35 cellular contexts compared by ENCODE assay signal in the genomic region with DNA sequence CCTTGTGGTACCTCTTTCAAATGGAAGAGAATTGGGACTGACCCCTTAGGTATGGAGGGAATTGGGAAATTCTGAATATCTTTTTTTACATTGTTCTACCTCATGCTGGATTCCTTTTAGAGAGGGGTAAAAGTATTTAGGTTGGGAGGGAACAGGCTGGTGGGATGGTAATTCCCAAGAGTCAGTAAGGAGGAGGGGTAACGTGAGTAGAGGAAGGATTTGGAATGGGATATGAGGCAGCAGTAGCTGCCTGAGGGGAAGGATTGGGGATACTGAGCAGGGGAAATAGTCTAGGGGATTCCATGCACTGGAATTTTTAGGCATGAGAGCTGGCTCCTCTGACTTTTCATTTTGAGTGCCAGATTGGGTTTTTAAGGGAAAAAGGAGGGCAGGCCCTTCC. TPM values are rescaled to one million over a fixed set of nuclear protein-coding genes. Genes with fewer than 3 reads are reported as not detected.
"Had no signal": no experiment of that assay in that cellular context is flagged by ENCODE, and none has a peak within 500 bp of the region (broad histone marks: within the 10 kb centered on the region; RNA-seq: fewer than 3 reads in every experiment).

No MANE protein-coding gene starts in this region.

- H3K27ac Mint-ChIP-seq: activated CD4-positive, alpha-beta memory T cell treated with anti-CD3 and anti-CD28 coated beads for 36 hours; activated CD4-positive, alpha-beta T cell treated with anti-CD3 and anti-CD28 coated beads, Interleukin-2, amount 10 ng/mL, durations not matched to agents 24 days and 14 days; activated T-cell treated with anti-CD3 and anti-CD28 coated beads, Interleukin-2, amount 50 U/mL, for 24 hours; nephron progenitor cell; stimulated activated effector memory CD8-positive, alpha-beta T cell treated with anti-CD3 and anti-CD28 coated beads, Interleukin-12 subunit alpha, Interleukin-12 subunit beta, amount 100 ng/mL, for 72 hours; stimulated activated naive CD8-positive, alpha-beta T cell treated with anti-CD3 and anti-CD28 coated beads, Interleukin-15, Interleukin-2, amounts not matched to agents 100 ng/mL and 50 ng/mL, for 24 hours; T-helper 1 cell treated with Interleukin-12 subunit alpha and Interleukin-12 subunit beta and Interleukin-4 antibody, amounts not matched to agents 30 μg/mL and 1 μg/mL, for 36 hours had no signal

- H3K36me3 ChIP-seq: breast epithelium, esophagus squamous epithelium, heart right ventricle, left lung, neutrophil, ovary, prostate gland, upper lobe of left lung, vagina, WERI-Rb-1 had no signal

- H3K4me3 Mint-ChIP-seq: activated CD4-positive, alpha-beta memory T cell treated with anti-CD3 and anti-CD28 coated beads for 36 hours; activated CD4-positive, alpha-beta T cell treated with anti-CD3 and anti-CD28 coated beads, Interleukin-2, amount 10 ng/mL, durations not matched to agents 24 days and 14 days; activated T-cell treated with anti-CD3 and anti-CD28 coated beads, Interleukin-2, amount 50 U/mL, for 24 hours; naive B cell; nephron progenitor cell; stimulated activated effector memory CD8-positive, alpha-beta T cell treated with anti-CD3 and anti-CD28 coated beads, Interleukin-12 subunit alpha, Interleukin-12 subunit beta, amount 100 ng/mL, for 72 hours; stimulated activated naive CD8-positive, alpha-beta T cell treated with anti-CD3 and anti-CD28 coated beads, Interleukin-15, Interleukin-2, amounts not matched to agents 100 ng/mL and 50 ng/mL, for 24 hours; T-helper 1 cell treated with Interleukin-12 subunit alpha and Interleukin-12 subunit beta and Interleukin-4 antibody, amounts not matched to agents 30 μg/mL and 1 μg/mL, for 36 hours had no signal

- H3K27me3 ChIP-seq: breast epithelium, left lung, neutrophil, ovary, upper lobe of left lung, vagina had no signal

- H3K36me3 Mint-ChIP-seq: activated CD4-positive, alpha-beta memory T cell treated with anti-CD3 and anti-CD28 coated beads for 36 hours; naive B cell; stimulated activated effector memory CD8-positive, alpha-beta T cell treated with anti-CD3 and anti-CD28 coated beads, Interleukin-12 subunit alpha, Interleukin-12 subunit beta, amount 100 ng/mL, for 72 hours had no signal

- ATAC-seq: heart right ventricle; left lung; sciatic nerve; stimulated activated effector memory CD8-positive, alpha-beta T cell treated with anti-CD3 and anti-CD28 coated beads, Interleukin-12 subunit alpha, Interleukin-12 subunit beta, amount 100 ng/mL, for 72 hours had no signal

- H3K9me3 Mint-ChIP-seq: activated CD4-positive, alpha-beta memory T cell treated with anti-CD3 and anti-CD28 coated beads for 36 hours; activated CD4-positive, alpha-beta T cell treated with anti-CD3 and anti-CD28 coated beads, Interleukin-2, amount 10 ng/mL, durations not matched to agents 24 days and 14 days; activated T-cell treated with anti-CD3 and anti-CD28 coated beads, Interleukin-2, amount 50 U/mL, for 24 hours; nephron progenitor cell; stimulated activated effector memory CD8-positive, alpha-beta T cell treated with anti-CD3 and anti-CD28 coated beads, Interleukin-12 subunit alpha, Interleukin-12 subunit beta, amount 100 ng/mL, for 72 hours; stimulated activated naive CD8-positive, alpha-beta T cell treated with anti-CD3 and anti-CD28 coated beads, Interleukin-15, Interleukin-2, amounts not matched to agents 100 ng/mL and 50 ng/mL, for 24 hours; T-helper 1 cell treated with Interleukin-12 subunit alpha and Interleukin-12 subunit beta and Interleukin-4 antibody, amounts not matched to agents 30 μg/mL and 1 μg/mL, for 36 hours had no signal

- H3K4me1 Mint-ChIP-seq: activated CD4-positive, alpha-beta T cell treated with anti-CD3 and anti-CD28 coated beads, Interleukin-2, amount 10 ng/mL, durations not matched to agents 24 days and 14 days; naive B cell; stimulated activated effector memory CD8-positive, alpha-beta T cell treated with anti-CD3 and anti-CD28 coated beads, Interleukin-12 subunit alpha, Interleukin-12 subunit beta, amount 100 ng/mL, for 72 hours had no signal

- H3K9me3 ChIP-seq: breast epithelium, esophagus squamous epithelium, heart right ventricle, left lung, neutrophil, ovary, prostate gland, upper lobe of left lung, vagina had no signal

- H3K4me3 ChIP-seq: breast epithelium, esophagus squamous epithelium, heart right ventricle, left lung, lung, ovary, prostate gland, skin epidermis, upper lobe of left lung, vagina had no signal

- H3K4me1 ChIP-seq: breast epithelium, esophagus squamous epithelium, heart right ventricle, prostate gland, upper lobe of left lung, vagina had no signal

- H3K27ac ChIP-seq: esophagus squamous epithelium, heart right ventricle, left lung, ovary, prostate gland, skin epidermis, upper lobe of left lung, vagina, WERI-Rb-1 had no signal

- DNase-seq: activated CD4-positive, alpha-beta memory T cell treated with anti-CD3 and anti-CD28 coated beads for 36 hours; activated CD4-positive, alpha-beta T cell treated with anti-CD3 and anti-CD28 coated beads, Interleukin-2, amount 10 ng/mL, durations not matched to agents 24 days and 14 days; activated CD4-positive, CD25-positive, alpha-beta regulatory T cell treated with anti-CD3 and anti-CD28 coated beads, Interleukin-2, amount 50 U/mL, for 72 hours; activated CD8-positive, alpha-beta memory T cell treated with anti-CD3 and anti-CD28 coated beads, Interleukin-2, amount 50 U/mL, for 48 hours; activated gamma-delta T cell; activated naive CD4-positive, alpha-beta T cell treated with anti-CD3 and anti-CD28 coated beads, Interleukin-2, amount 50 U/mL, for 16 hours; activated T-cell treated with anti-CD3 and anti-CD28 coated beads, Interleukin-2, amount 50 U/mL, for 24 hours; amygdala; central memory CD4-positive, alpha-beta T cell; esophagus squamous epithelium; foreskin melanocyte; heart right ventricle; left lung; naive B cell; nephron progenitor cell; ovary; retina; stimulated activated CD4-positive, alpha-beta T cell treated with anti-CD3 and anti-CD28 coated beads, Interleukin-12 subunit alpha, Interleukin-12 subunit beta, amount 100 ng/mL, for 4 hours; stimulated activated CD4-positive, alpha-beta T cell treated with anti-CD3 and anti-CD28 coated beads, Interleukin-4, amount 100 ng/mL, for 24 hours; substantia nigra; T-helper 9 cell; upper lobe of left lung; WERI-Rb-1 had no signal

RNA-seq across cellular contexts. Expression of gene AADACL3, which starts 3.8 kb away (rescaled TPM):
- total RNA-seq: activated CD4-positive, alpha-beta memory T cell treated with anti-CD3 and anti-CD28 coated beads for 36 hours; activated CD4-positive, alpha-beta T cell treated with anti-CD3 and anti-CD28 coated beads, Interleukin-2, amount 10 ng/mL, durations not matched to agents 24 days and 14 days; esophagus squamous epithelium; glomerular endothelial cell; heart right ventricle; left lung; lung; ovary; prostate gland; sciatic nerve; upper lobe of left lung; vagina had no signal
- polyA plus RNA-seq: heart right ventricle, lung, ovary had no signal

RNA-seq across cellular contexts. Expression of gene CFAP107, which starts 33.9 kb away (rescaled TPM):
- total RNA-seq: activated CD4-positive, alpha-beta memory T cell treated with anti-CD3 and anti-CD28 coated beads for 36 hours; activated CD4-positive, alpha-beta T cell treated with anti-CD3 and anti-CD28 coated beads, Interleukin-2, amount 10 ng/mL, durations not matched to agents 24 days and 14 days; breast epithelium; esophagus squamous epithelium; glomerular endothelial cell; heart right ventricle; mesenteric fat pad; sciatic nerve; vagina had no signal
- polyA plus RNA-seq: heart right ventricle, ovary had no signal
